8 cellular contexts compared by ENCODE assay signal in genomic region chr10:22681783-22682183, GRCh38. TPM values are rescaled to one million over a fixed set of nuclear protein-coding genes. Genes with fewer than 3 reads are reported as not detected.
A peak's percentile ranks its signal among the peaks of the same experiment; 100 is the strongest.
DNase-seq lines count a peak whose midpoint lies in the region; ATAC-seq and TF ChIP-seq lines count a peak whose summit lies in the region.

No MANE protein-coding gene starts in this region.

- H3K27ac ChIP-seq in RWPE1 (no peak overlapping the region), brain microvascular endothelial cell (peak overlapping the region; percentile 87)

- H3K4me3 Mint-ChIP-seq in HFFc6, result peak overlapping the region; percentile 40
- H3K4me3 Mint-ChIP-seq in natural killer cell treated with Interleukin-12 subunit alpha and Interleukin-12 subunit beta and Interleukin-15 and Interleukin-18, amount 100 ng/mL, for 72 hours, result peak overlapping the region; percentile 76

- CTCF ChIA-PET in RWPE1 (lab: Yijun Ruan, JAX), result interaction anchor here (0.5 to 0.6 kb wide), 2 partner anchors 37 to 88 kb away, joined by 3 to 6 read pairs; no protein-coding TSS in a partner anchor

- H3K27me3 Mint-ChIP-seq in HFFc6 (ENCODE audit: insufficient read depth), result no peaks in the 10 kb centered on the region
- no peaks in the 10 kb centered on the region for H3K27me3 Mint-ChIP-seq in natural killer cell treated with Interleukin-12 subunit alpha and Interleukin-12 subunit beta and Interleukin-15 and Interleukin-18, amount 100 ng/mL, for 72 hours

- DNase-seq in HFFc6 (peak; percentile 75), RWPE1 (ENCODE audit: low spot score) (peak; percentile 75), brain microvascular endothelial cell (peak; percentile 81), SKM-1 (lab: John Stamatoyannopoulos, UW; ENCODE audit: unreplicated experiment) (no peak), ureter (ENCODE audit: low spot score) (no peak), NCI-H82 treated with DMSO at 0.1 percent for 48 hours (lab: John Stamatoyannopoulos, UW; ENCODE audit: unreplicated experiment) (no peak), NCI-H2171 (lab: John Stamatoyannopoulos, UW) (no peak)
- peak; percentile 71 for DNase-seq in natural killer cell treated with Interleukin-12 subunit alpha and Interleukin-12 subunit beta and Interleukin-15 and Interleukin-18, amount 100 ng/mL, for 72 hours (ENCODE audit: low spot score)

- in situ Hi-C loops in brain microvascular endothelial cell (cut with HindIII; ENCODE audit: low pct_ligation_motif_present, low sequenced_read_pairs), result no loop called here

- H3K27ac Mint-ChIP-seq in HFFc6, result peak overlapping the region; percentile 98
- H3K27ac Mint-ChIP-seq in natural killer cell treated with Interleukin-12 subunit alpha and Interleukin-12 subunit beta and Interleukin-15 and Interleukin-18, amount 100 ng/mL, for 72 hours, result peak overlapping the region; percentile 97 to 99

- H3K27me3 ChIP-seq in brain microvascular endothelial cell (replicated peaks), result no peaks in the 10 kb centered on the region

- H3K36me3 Mint-ChIP-seq in HFFc6 (ENCODE audit: low read depth), result peaks cover 14% of the 10 kb centered on the region
- H3K36me3 Mint-ChIP-seq in natural killer cell treated with Interleukin-12 subunit alpha and Interleukin-12 subunit beta and Interleukin-15 and Interleukin-18, amount 100 ng/mL, for 72 hours, result no peaks in the 10 kb centered on the region

- H3K36me3 ChIP-seq in brain microvascular endothelial cell (replicated peaks), result no peaks in the 10 kb centered on the region

- no peak overlapping the region for H3K4me3 ChIP-seq in brain microvascular endothelial cell (ENCODE audit: low read depth, low read length)

- peak; percentile 72 to 84 for ATAC-seq in natural killer cell treated with Interleukin-12 subunit alpha and Interleukin-12 subunit beta and Interleukin-15 and Interleukin-18, amount 100 ng/mL, for 72 hours

- TF ChIP-seq CTCF in HFFc6 (IDR thresholded peaks at IDR 0.05) (no peak), RWPE1 (conservative IDR thresholded peaks at IDR 0.05; ENCODE audit: low read depth) (no peak), brain microvascular endothelial cell (IDR thresholded peaks at IDR 0.05; ENCODE audit: low read depth, low read length, missing control alignments) (no peak)

- POLR2A ChIA-PET in RWPE1 (lab: Yijun Ruan, JAX; ENCODE audit: low non-redundant PET), result no interaction called here

- peaks cover 63% of the 10 kb centered on the region for H3K4me1 Mint-ChIP-seq in HFFc6 (ENCODE audit: low read depth)
- peaks cover 76 to 89% of the 10 kb centered on the region in 2 donors for H3K4me1 Mint-ChIP-seq in natural killer cell treated with Interleukin-12 subunit alpha and Interleukin-12 subunit beta and Interleukin-15 and Interleukin-18, amount 100 ng/mL, for 72 hours (ENCODE audit: low read depth in 2 of 2)

- no peaks in the 10 kb centered on the region for H3K9me3 Mint-ChIP-seq in HFFc6
- H3K9me3 Mint-ChIP-seq in natural killer cell treated with Interleukin-12 subunit alpha and Interleukin-12 subunit beta and Interleukin-15 and Interleukin-18, amount 100 ng/mL, for 72 hours, result no peaks in the 10 kb centered on the region

RNA-seq across cellular contexts. Expression of gene PIP4K2A, which starts 32.6 kb away (rescaled TPM):
- 10 to 100 TPM; 50.1 to 67.9 (median 58.9) TPM for total RNA-seq in HFFc6 (2021; fragmentation: NEBNext Ultra II Directional; extraction: Animal tissue kit (Norgen Biotek cat#: 25700))
- 100 to 1,000 TPM; 149 to 152 TPM for total RNA-seq in natural killer cell treated with Interleukin-12 subunit alpha and Interleukin-12 subunit beta and Interleukin-15 and Interleukin-18, amount 100 ng/mL, for 72 hours
- total RNA-seq in ureter, result 36.9 TPM

Comparison
In these comparisons a context has a peak if more than half of its experiments do, and no peak if none do; other contexts are left out.
1. DNase-seq: peak in HFFc6 (single experiment), RWPE1 (single experiment), brain microvascular endothelial cell (single experiment) and natural killer cell treated with Interleukin-12 subunit alpha and Interleukin-12 subunit beta and Interleukin-15 and Interleukin-18, amount 100 ng/mL, for 72 hours (single experiment); none in SKM-1 (single experiment), ureter (single experiment), NCI-H82 treated with DMSO at 0.1 percent for 48 hours (single experiment) and NCI-H2171 (single experiment).